Comparison of ENCODE assay signal across 3 cellular contexts in the genomic region with DNA sequence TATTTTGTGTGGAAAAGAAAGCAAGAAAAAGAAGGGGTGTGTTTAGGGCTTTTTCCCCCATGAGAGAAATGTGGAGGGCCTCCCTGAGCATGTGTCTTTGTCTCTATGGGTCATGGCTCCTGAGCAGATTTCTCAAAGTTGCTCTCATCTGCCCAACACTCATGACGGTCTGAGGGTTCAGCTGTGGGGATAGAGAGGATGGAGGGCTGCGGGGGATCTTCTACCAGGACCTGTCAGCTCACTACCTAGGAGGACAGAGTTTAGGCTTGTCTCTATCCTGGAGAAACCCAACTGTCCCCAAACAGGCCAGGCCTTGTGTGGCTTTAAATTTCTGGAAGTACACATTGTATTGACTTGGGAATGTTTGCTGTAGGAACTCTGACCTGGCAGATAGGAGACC.
"Had no signal": no experiment of that assay in that cellular context is flagged by ENCODE, and none has a peak within 500 bp of the region (broad histone marks: within the 10 kb centered on the region; RNA-seq: fewer than 3 reads in every experiment).

No MANE protein-coding gene starts in this region.

- DNase-seq: HCEC 1CT had no signal

- H3K27ac ChIP-seq: HL-60 had no signal

- H2AFZ ChIP-seq: GM23338 had no signal

- H3K4me3 ChIP-seq: GM23338 had no signal

- H3K4me2 ChIP-seq: GM23338 had no signal
